In the genomic region with DNA sequence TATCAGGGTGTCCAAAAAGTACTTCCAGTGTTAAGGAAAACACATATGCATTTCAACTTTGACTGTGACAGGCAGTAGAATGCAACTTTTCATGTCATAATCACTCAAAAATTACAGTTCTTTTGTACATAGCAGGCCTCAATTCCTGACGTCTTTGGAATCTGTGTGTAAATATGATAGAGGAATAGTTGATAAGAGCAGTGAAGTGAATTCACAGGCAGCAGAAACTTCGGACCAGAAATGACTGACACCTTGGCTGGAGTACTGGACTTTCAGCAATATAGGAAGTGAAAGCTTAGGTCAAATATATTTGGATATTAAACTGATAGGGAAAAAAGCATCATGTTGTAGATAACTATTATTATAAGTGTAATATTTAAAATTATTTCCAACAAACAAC, we compare ENCODE assay signal across 27 cellular contexts.
"Had no signal": no experiment of that assay in that cellular context is flagged by ENCODE, and none has a peak within 500 bp of the region (broad histone marks: within the 10 kb centered on the region; RNA-seq: fewer than 3 reads in every experiment).

No MANE protein-coding gene starts in this region.

- H3K27me3 Mint-ChIP-seq: activated CD4-positive, alpha-beta memory T cell treated with anti-CD3 and anti-CD28 coated beads, Interleukin-2, amount 10 ng/mL, durations not matched to agents 7 days and 5 days; activated CD4-positive, alpha-beta T cell treated with anti-CD3 and anti-CD28 coated beads, Interleukin-2, amount 10 ng/mL, durations not matched to agents 7 days and 5 days; activated naive CD4-positive, alpha-beta T cell treated with anti-CD3 and anti-CD28 coated beads, Interleukin-2, amount 10 ng/mL, durations not matched to agents 7 days and 5 days; activated naive CD8-positive, alpha-beta T cell treated with anti-CD3 and anti-CD28 coated beads, Interleukin-2, amount 10 ng/mL, durations not matched to agents 7 days and 5 days; activated T-cell treated with anti-CD3 and anti-CD28 coated beads, Interleukin-2, amount 50 U/mL, for 24 hours had no signal

- H3K9me3 ChIP-seq: colonic mucosa, esophagus squamous epithelium, gastroesophageal sphincter had no signal

- H3K4me3 Mint-ChIP-seq: activated CD4-positive, alpha-beta memory T cell treated with anti-CD3 and anti-CD28 coated beads, Interleukin-2, amount 10 ng/mL, durations not matched to agents 7 days and 5 days; activated CD4-positive, alpha-beta T cell treated with anti-CD3 and anti-CD28 coated beads, Interleukin-2, amount 10 ng/mL, durations not matched to agents 7 days and 5 days; activated naive CD4-positive, alpha-beta T cell treated with anti-CD3 and anti-CD28 coated beads, Interleukin-2, amount 10 ng/mL, durations not matched to agents 7 days and 5 days; activated naive CD8-positive, alpha-beta T cell treated with anti-CD3 and anti-CD28 coated beads, Interleukin-2, amount 10 ng/mL, durations not matched to agents 7 days and 5 days; activated T-cell treated with anti-CD3 and anti-CD28 coated beads, Interleukin-2, amount 50 U/mL, for 24 hours; activated T-cell treated with anti-CD3 and anti-CD28 coated beads, Interleukin-2, amount 50 U/mL, for 72 hours; WTC11 had no signal

- H3K36me3 Mint-ChIP-seq: activated naive CD4-positive, alpha-beta T cell treated with anti-CD3 and anti-CD28 coated beads, Interleukin-2, amount 10 ng/mL, durations not matched to agents 7 days and 5 days; activated naive CD4-positive, alpha-beta T cell treated with anti-CD3 and anti-CD28 coated beads, Interleukin-2, amount 50 U/mL, for 72 hours; activated naive CD8-positive, alpha-beta T cell treated with anti-CD3 and anti-CD28 coated beads, Interleukin-2, amount 10 ng/mL, durations not matched to agents 7 days and 5 days; WTC11 had no signal

- H3K27ac Mint-ChIP-seq: activated CD4-positive, alpha-beta memory T cell treated with anti-CD3 and anti-CD28 coated beads, Interleukin-2, amount 10 ng/mL, durations not matched to agents 7 days and 5 days; activated CD4-positive, alpha-beta T cell treated with anti-CD3 and anti-CD28 coated beads, Interleukin-2, amount 10 ng/mL, durations not matched to agents 7 days and 5 days; activated naive CD4-positive, alpha-beta T cell treated with anti-CD3 and anti-CD28 coated beads, Interleukin-2, amount 10 ng/mL, durations not matched to agents 7 days and 5 days; activated naive CD4-positive, alpha-beta T cell treated with anti-CD3 and anti-CD28 coated beads, Interleukin-2, amount 50 U/mL, for 72 hours; activated naive CD8-positive, alpha-beta T cell treated with anti-CD3 and anti-CD28 coated beads, Interleukin-2, amount 10 ng/mL, durations not matched to agents 7 days and 5 days; activated T-cell treated with anti-CD3 and anti-CD28 coated beads, Interleukin-2, amount 50 U/mL, for 24 hours; activated T-cell treated with anti-CD3 and anti-CD28 coated beads, Interleukin-2, amount 50 U/mL, for 72 hours; WTC11 had no signal

- H3K4me1 ChIP-seq: colonic mucosa, esophagus squamous epithelium, gastroesophageal sphincter had no signal

- H3K36me3 ChIP-seq: colonic mucosa, esophagus squamous epithelium, gastroesophageal sphincter had no signal

- H3K4me1 Mint-ChIP-seq: activated CD4-positive, alpha-beta memory T cell treated with anti-CD3 and anti-CD28 coated beads, Interleukin-2, amount 10 ng/mL, durations not matched to agents 7 days and 5 days; activated CD4-positive, alpha-beta T cell treated with anti-CD3 and anti-CD28 coated beads, Interleukin-2, amount 10 ng/mL, durations not matched to agents 7 days and 5 days; activated naive CD4-positive, alpha-beta T cell treated with anti-CD3 and anti-CD28 coated beads, Interleukin-2, amount 10 ng/mL, durations not matched to agents 7 days and 5 days; activated naive CD8-positive, alpha-beta T cell treated with anti-CD3 and anti-CD28 coated beads, Interleukin-2, amount 10 ng/mL, durations not matched to agents 7 days and 5 days; WTC11 had no signal

- H3K9me3 Mint-ChIP-seq: activated naive CD4-positive, alpha-beta T cell treated with anti-CD3 and anti-CD28 coated beads, Interleukin-2, amount 10 ng/mL, durations not matched to agents 7 days and 5 days had no signal

- H3K4me3 ChIP-seq: colonic mucosa, esophagus squamous epithelium, gastroesophageal sphincter had no signal

- H3K27ac ChIP-seq: colonic mucosa, epithelial cell of prostate, esophagus squamous epithelium, gastroesophageal sphincter, VCaP had no signal

- H3K27me3 ChIP-seq: colonic mucosa, esophagus squamous epithelium, gastroesophageal sphincter had no signal

- DNase-seq: activated CD4-positive, alpha-beta memory T cell treated with anti-CD3 and anti-CD28 coated beads, Interleukin-2, amount 10 ng/mL, durations not matched to agents 7 days and 5 days; activated CD4-positive, alpha-beta T cell treated with anti-CD3 and anti-CD28 coated beads for 1 hour; activated CD4-positive, alpha-beta T cell treated with anti-CD3 and anti-CD28 coated beads for 4 hours; activated CD4-positive, alpha-beta T cell treated with anti-CD3 and anti-CD28 coated beads, Interleukin-2, amount 10 ng/mL, durations not matched to agents 7 days and 5 days; activated CD4-positive, alpha-beta T cell treated with anti-CD3 and anti-CD28 coated beads, Interleukin-2, amount 50 U/mL, for 4 hours; activated CD8-positive, alpha-beta memory T cell treated with anti-CD3 and anti-CD28 coated beads, Interleukin-2, amount 50 U/mL, for 48 hours; activated gamma-delta T cell; activated naive CD4-positive, alpha-beta T cell; activated naive CD4-positive, alpha-beta T cell treated with anti-CD3 and anti-CD28 coated beads, Interleukin-2, amount 10 ng/mL, durations not matched to agents 7 days and 5 days; activated naive CD8-positive, alpha-beta T cell treated with anti-CD3 and anti-CD28 coated beads, Interleukin-2, amount 10 ng/mL, durations not matched to agents 7 days and 5 days; activated T-cell treated with anti-CD3 and anti-CD28 coated beads for 4 hours; activated T-cell treated with anti-CD3 and anti-CD28 coated beads, Interleukin-2, amount 50 U/mL, for 24 hours; activated T-cell treated with anti-CD3 and anti-CD28 coated beads, Interleukin-2, amount 50 U/mL, for 72 hours; amniotic stem cell; anterior cingulate cortex; caudate nucleus; colonic mucosa; effector CD8-positive, alpha-beta T cell; esophagus squamous epithelium; foreskin melanocyte; head of caudate nucleus; T-helper 2 cell had no signal
